ENCODE assay signal across 9 cellular contexts in the genomic region with DNA sequence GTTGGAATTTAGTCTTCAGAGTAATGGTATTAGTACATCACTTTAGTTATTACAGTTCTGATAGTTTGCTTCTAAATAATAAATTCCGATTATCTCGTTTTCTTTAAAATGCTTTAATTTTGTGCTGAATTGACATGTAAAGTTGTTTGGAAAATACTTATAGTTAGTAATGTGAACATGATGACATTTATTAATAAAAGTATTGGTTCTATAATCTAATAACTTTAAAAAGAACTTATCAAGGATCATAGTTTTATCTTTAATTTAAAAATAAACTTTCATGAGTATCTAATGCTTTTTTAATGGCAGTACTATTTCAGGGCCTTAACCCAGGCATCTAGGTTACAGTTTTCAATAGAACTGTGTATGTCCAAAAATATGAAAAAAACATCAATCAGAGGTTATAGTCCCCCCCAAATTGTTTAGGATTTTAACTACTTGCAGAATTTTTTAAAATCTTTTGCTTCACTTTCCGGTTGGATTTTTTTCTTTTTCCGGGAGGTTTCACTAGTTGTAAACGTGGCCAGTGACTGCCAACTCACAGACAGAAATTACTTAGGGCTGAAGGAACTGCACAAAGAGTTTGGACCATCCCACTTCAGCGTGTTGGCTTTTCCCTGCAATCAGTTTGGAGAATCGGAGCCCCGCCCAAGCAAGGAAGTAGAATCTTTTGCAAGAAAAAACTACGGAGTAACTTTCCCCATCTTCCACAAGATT. TPM values are rescaled to one million over a fixed set of nuclear protein-coding genes. Genes with fewer than 3 reads are reported as not detected.
A peak's percentile ranks its signal among the peaks of the same experiment; 100 is the strongest.
DNase-seq lines count a peak whose midpoint lies in the region; ATAC-seq, FAIRE-seq and TF ChIP-seq lines count a peak whose summit lies in the region.
"Had no signal": no experiment of that assay in that cellular context is flagged by ENCODE, and none has a peak within 500 bp of the region (broad histone marks: within the 10 kb centered on the region; RNA-seq: fewer than 3 reads in every experiment).

No MANE protein-coding gene starts in this region.

- no peak for TF ChIP-seq RAD21 in IMR-90 (IDR thresholded peaks at IDR 0.05; ENCODE audit: low read length)
- TF ChIP-seq RAD21 in HepG2 (CRISPR knock-in tag; IDR thresholded peaks at IDR 0.05), result no peak

- in situ Hi-C loops in IMR-90 (cut with MboI; ENCODE audit: low sequenced_read_pairs) (loop anchor here (25.0 kb wide), 1 partner anchor 423 kb away; no protein-coding TSS in a partner anchor), HepG2 (cut with HindIII; ENCODE audit: extremely low pct_ligation_motif_present, low pct_unique_long_range_greater_than_20kb) (loop anchor here (25.0 kb wide), 1 partner anchor 648 kb away; the partner anchor contains the start of gene SNX18)

- peak overlapping the region; percentile 51; the same call in 1 of the 2 replicates for H4K5ac ChIP-seq in IMR-90 (ENCODE audit: low read depth, low read length)

- H3K27me3 Mint-ChIP-seq in activated T-helper 2 cell treated with anti-CD3 and anti-CD28 coated beads, Interferon-gamma antibody, Interleukin-2, Interleukin-4, amounts not matched to agents 10 μg/mL and 5 μg/mL and 100 μg/mL, durations not matched to agents 14 hours and 24 hours and 36 hours (ENCODE audit: low read depth), result peaks cover 55% of the 10 kb centered on the region

- H2BK20ac ChIP-seq in IMR-90 (ENCODE audit: low read depth, low read length), result no peak overlapping the region

- H3K4me1 ChIP-seq in IMR-90 (ENCODE audit: control insufficient read depth, insufficient read depth, low read length) (peaks cover 4% of the 10 kb centered on the region), HepG2 (ENCODE audit: insufficient read depth, low read length) (no peaks in the 10 kb centered on the region), urinary bladder (ENCODE audit: insufficient read depth) (no peaks in the 10 kb centered on the region)

- H3K36me3 ChIP-seq in IMR-90 (ENCODE audit: control insufficient read depth, insufficient read depth, low read length) (peaks cover 13% of the 10 kb centered on the region), HepG2 (replicated peaks in 1 of 2; ENCODE audit: control insufficient read depth in 1 of 2, insufficient read depth in 2 of 2, low read length in 2 of 2) (no peaks in the 10 kb centered on the region), urinary bladder (ENCODE audit: insufficient read depth) (no peaks in the 10 kb centered on the region)

- FAIRE-seq in HepG2 (lab: Jason Lieb, UNC) (no peak), GM19239 (lab: Jason Lieb, UNC) (no peak)

- WGBS in IMR-90 (ENCODE audit: extremely low coverage in 2 of 2, insufficient read length in 1 of 2), 2 experiments, result no CpG with 5 or more reads among the region's 9 CpGs
- WGBS in HepG2 (ENCODE audit: low lambda C conversion rate), result 12% methylated on average over 9 of the region's 9 CpGs
- 4% methylated on average over 9 of the region's 9 CpGs for WGBS in urinary bladder

- TSS peak; percentile 24 for BruUV-seq in IMR-90 (replicated peaks; lab: Mats Ljungman, UMichigan)
- BruUV-seq in HepG2 (replicated peaks; lab: Mats Ljungman, UMichigan), result no TSS peak

- H2AK5ac ChIP-seq in IMR-90 (ENCODE audit: low read depth, low read length), result no peak overlapping the region

- no peak overlapping the region for H3K4me3 Mint-ChIP-seq in activated T-helper 2 cell treated with anti-CD3 and anti-CD28 coated beads, Interferon-gamma antibody, Interleukin-2, Interleukin-4, amounts not matched to agents 10 μg/mL and 5 μg/mL and 100 μg/mL, durations not matched to agents 14 hours and 24 hours and 36 hours (ENCODE audit: low read depth)

- H2BK15ac ChIP-seq in IMR-90 (ENCODE audit: low read depth, low read length), result no peak overlapping the region

- H3K4me1 Mint-ChIP-seq in activated T-helper 2 cell treated with anti-CD3 and anti-CD28 coated beads, Interferon-gamma antibody, Interleukin-2, Interleukin-4, amounts not matched to agents 10 μg/mL and 5 μg/mL and 100 μg/mL, durations not matched to agents 14 hours and 24 hours and 36 hours (ENCODE audit: low read depth), result peaks cover 5% of the 10 kb centered on the region

- peak overlapping the region; percentile 83; the same call in 1 of the 2 replicates for H2BK120ac ChIP-seq in IMR-90 (ENCODE audit: low read depth, low read length)

- H3K27ac Mint-ChIP-seq in activated T-helper 2 cell treated with anti-CD3 and anti-CD28 coated beads, Interferon-gamma antibody, Interleukin-2, Interleukin-4, amounts not matched to agents 10 μg/mL and 5 μg/mL and 100 μg/mL, durations not matched to agents 14 hours and 24 hours and 36 hours, result no peak overlapping the region

- dilution Hi-C loops in IMR-90 (cut with HindIII; ENCODE audit: low sequenced_read_pairs, unreplicated experiment), result no loop called here

- H3K14ac ChIP-seq in IMR-90 (replicated peaks; ENCODE audit: low read depth, low read length), result peak overlapping the region; percentile 95

- H3K56ac ChIP-seq in IMR-90 (ENCODE audit: extremely low read depth, insufficient read depth, low read length), result peak overlapping the region; percentile 99

- H4K8ac ChIP-seq in IMR-90 (ENCODE audit: low read depth in 2 of 2, low read length in 2 of 2), result peak overlapping the region; percentile 45 to 97; a peak in 3 of 4 replicates

- H3K4me2 ChIP-seq in IMR-90 (ENCODE audit: low read depth, low read length) (peak overlapping the region; percentile 94), HepG2 (ENCODE audit: low read depth, low read length) (peak overlapping the region; percentile 68; the same call in 1 of the 2 replicates)

- DNase-seq in IMR-90 (peak; percentile 98), coronary artery (ENCODE audit: low spot score) (peak; percentile 79), HepG2 (ENCODE audit: low spot score) (no peak), midbrain (lab: John Stamatoyannopoulos, UW) (no peak), activated T-cell treated with anti-CD3 and anti-CD28 coated beads for 4 hours (no peak), GM19239 (ENCODE audit: insufficient read length, low spot score) (no peak)
- DNase-seq in activated T-helper 2 cell treated with anti-CD3 and anti-CD28 coated beads, Interferon-gamma antibody, Interleukin-2, Interleukin-4, amounts not matched to agents 10 μg/mL and 5 μg/mL and 100 μg/mL, durations not matched to agents 14 hours and 24 hours and 36 hours (ENCODE audit: low spot score), result no peak
- DNase-seq: cerebellar nuclear complex had no signal

- peak overlapping the region; percentile 76 for H3K27ac ChIP-seq in IMR-90 (ENCODE audit: insufficient read depth, low read length)
- peak overlapping the region; percentile 39 to 74 for H3K27ac ChIP-seq in coronary artery
- no peak overlapping the region for H3K27ac ChIP-seq in HepG2 (ENCODE audit: extremely low read length, insufficient read depth, low read length)
- H3K27ac ChIP-seq in urinary bladder (ENCODE audit: low read depth), result no peak overlapping the region

- peak overlapping the region; percentile 97 for H3K9ac ChIP-seq in IMR-90 (ENCODE audit: low read depth, low read length)
- no peak overlapping the region for H3K9ac ChIP-seq in HepG2 (ENCODE audit: insufficient read depth, low read depth, low read length)

- H3K4ac ChIP-seq in IMR-90 (ENCODE audit: low read depth, low read length), result peak overlapping the region; percentile 93; the same call in 1 of the 2 replicates

- TF ChIP-seq EP300 in HepG2 (IDR thresholded peaks at IDR 0.05; ENCODE audit: low read depth in 2 of 2, low read length in 2 of 2) (no peak), HepG2 (CRISPR knock-in tag; IDR thresholded peaks at IDR 0.05; ENCODE audit: borderline replicate concordance) (no peak)

- H2AK9ac ChIP-seq in IMR-90 (replicated peaks; ENCODE audit: low read depth, low read length, poor library complexity), result no peak overlapping the region

- peaks cover 35% of the 10 kb centered on the region; the same call in 1 of the 2 replicates for H4K20me1 ChIP-seq in IMR-90 (ENCODE audit: insufficient read depth, low read length)
- H4K20me1 ChIP-seq in HepG2 (ENCODE audit: insufficient read depth, low read length), result no peaks in the 10 kb centered on the region

- intact Hi-C loops in IMR-90 (cut with micrococcal nuclease), result loop anchor here (1.0 kb wide), 1 partner anchor 254 kb away; no protein-coding TSS in a partner anchor
- intact Hi-C loops in HepG2 (cut with micrococcal nuclease; ENCODE audit: unreplicated experiment), result no loop called here
- intact Hi-C loops in activated T-helper 2 cell treated with anti-CD3 and anti-CD28 coated beads, Interferon-gamma antibody, Interleukin-2, Interleukin-4, amounts not matched to agents 10 μg/mL and 5 μg/mL and 100 μg/mL, durations not matched to agents 14 hours and 24 hours and 36 hours (cut with micrococcal nuclease), result no loop called here

- H2AFZ ChIP-seq in IMR-90 (replicated peaks; ENCODE audit: low read length, poor library complexity) (no peak overlapping the region), HepG2 (ENCODE audit: low read length) (no peak overlapping the region)

- H3K27me3 ChIP-seq in IMR-90 (ENCODE audit: control insufficient read depth, insufficient read depth, low read length), result no peaks in the 10 kb centered on the region
- peaks cover 0 to 11% of the 10 kb centered on the region in 2 experiments; a peak in 1 of 5 replicates for H3K27me3 ChIP-seq in HepG2 (ENCODE audit: control insufficient read depth in 1 of 2, insufficient read depth in 2 of 2, low read length in 2 of 2)

- H2BK5ac ChIP-seq in IMR-90 (ENCODE audit: low read depth, low read length, poor library complexity, severe bottlenecking), result peak overlapping the region; percentile 99

- H4K91ac ChIP-seq in IMR-90 (ENCODE audit: insufficient read depth, low read depth, low read length), result peak overlapping the region; percentile 92

- no peaks in the 10 kb centered on the region for H3K9me3 Mint-ChIP-seq in activated T-helper 2 cell treated with anti-CD3 and anti-CD28 coated beads, Interferon-gamma antibody, Interleukin-2, Interleukin-4, amounts not matched to agents 10 μg/mL and 5 μg/mL and 100 μg/mL, durations not matched to agents 14 hours and 24 hours and 36 hours

- no peak for TF ChIP-seq CTCF in IMR-90 (conservative IDR thresholded peaks at IDR 0.05; ENCODE audit: low read depth, low read length)
- TF ChIP-seq CTCF in coronary artery (IDR thresholded peaks at IDR 0.05), result no peak
- TF ChIP-seq CTCF in HepG2 (CRISPR knock-in tag; IDR thresholded peaks at IDR 0.05), result no peak

- TF ChIP-seq POLR2A in IMR-90 (IDR thresholded peaks at IDR 0.05; ENCODE audit: low read depth, low read length) (peak; percentile 97), HepG2 (IDR thresholded peaks at IDR 0.05; ENCODE audit: insufficient read depth in 1 of 2, low read depth in 2 of 2, low read length in 2 of 2) (no peak)

- peak overlapping the region; percentile 65 for H3K18ac ChIP-seq in IMR-90 (ENCODE audit: low read depth, low read length)

- ATAC-seq in IMR-90 (ENCODE audit: low read depth), result peak; percentile 80
- ATAC-seq in HepG2, result no peak

- H3K4me3 ChIP-seq in IMR-90 (ENCODE audit: insufficient read depth, low read depth, low read length) (peak overlapping the region; percentile 66), coronary artery (peak overlapping the region; percentile 65), HepG2 (replicated peaks in 1 of 3; ENCODE audit: insufficient read depth in 1 of 3, low read depth in 2 of 3, low read length in 3 of 3) (peak overlapping the region in 1 of 3 experiments; percentile 48; a peak in 1 of 6 replicates), urinary bladder (ENCODE audit: low read depth, low read length) (peak overlapping the region; percentile 22)

- no peaks in the 10 kb centered on the region for H3K79me2 ChIP-seq in HepG2 (ENCODE audit: insufficient read depth, low read length)

- H3K9me3 ChIP-seq in IMR-90 (ENCODE audit: control insufficient read depth, insufficient read depth, low read length) (no peaks in the 10 kb centered on the region), HepG2 (ENCODE audit: low read length) (no peaks in the 10 kb centered on the region)

- no peaks in the 10 kb centered on the region for H3K36me3 Mint-ChIP-seq in activated T-helper 2 cell treated with anti-CD3 and anti-CD28 coated beads, Interferon-gamma antibody, Interleukin-2, Interleukin-4, amounts not matched to agents 10 μg/mL and 5 μg/mL and 100 μg/mL, durations not matched to agents 14 hours and 24 hours and 36 hours (ENCODE audit: low read depth)

- CTCF ChIA-PET in IMR-90 (lab: Yijun Ruan, JAX), result interaction anchor here (0.7 to 1.6 kb wide), 13 partner anchors 11 to 644 kb away, joined by 3 to 23 read pairs (median 4); no protein-coding TSS in a partner anchor
- CTCF ChIA-PET in HepG2 (lab: Yijun Ruan, JAX; ENCODE audit: low intra/inter-chr PET ratio, low total read pairs), result interaction anchor here (1.3 to 1.5 kb wide), 2 partner anchors 255 to 257 kb away, joined by 3 to 6 read pairs; no protein-coding TSS in a partner anchor

- peak overlapping the region; percentile 91; the same call in 1 of the 2 replicates for H3K23ac ChIP-seq in IMR-90 (ENCODE audit: low read depth, low read length)

- peaks cover 3% of the 10 kb centered on the region; the same call in 1 of the 2 replicates for H3K9me1 ChIP-seq in IMR-90 (ENCODE audit: insufficient read depth, low read length)

- peaks cover 8 to 38% of the 10 kb centered on the region in 2 experiments; a peak in 2 of 4 replicates for H3K79me1 ChIP-seq in IMR-90 (ENCODE audit: low read depth in 1 of 2, low read length in 2 of 2)

- POLR2A ChIA-PET in IMR-90 (lab: Charles Lee; ENCODE audit: unreplicated experiment), result interaction anchor here (0.9 kb wide), 1 partner anchor 250 kb away, joined by 4 read pairs; no protein-coding TSS in a partner anchor
- POLR2A ChIA-PET in HepG2 (lab: Yijun Ruan, JAX), result no interaction called here

RNA-seq across cellular contexts. Expression of gene GPX8, which starts 0.7 kb away (rescaled TPM):
- total RNA-seq in IMR-90 (2012; rRNA removed) (166 and 201 TPM in 2 replicates), HepG2 (2016; rRNA removed; fragmentation: Illumina TruSeq; extraction: Trizol) (0.32 and 0.33 TPM in 2 replicates), urinary bladder (120 TPM)
- polyA plus RNA-seq in IMR-90 (2012; rRNA removed) (99.6 and 131 TPM in 2 replicates), HepG2 (2011; rRNA removed) (0.55 and 0.94 TPM in 2 replicates), urinary bladder (20.5 TPM)
- polyA plus RNA-seq in IMR-90 (2012; cell fraction: cytosol; rRNA removed), result 24.5 and 37.6 TPM in 2 replicates
- polyA plus RNA-seq in IMR-90 (2012; cell fraction: nucleus; rRNA removed; ENCODE audit: low replicate concordance), result 3.7 and 39.0 TPM in 2 replicates
- 0.09 TPM in 1 of 2 replicates, not detected in the other for total RNA-seq in HepG2 (2016; cell fraction: cytosol; rRNA removed; fragmentation: Illumina TruSeq; extraction: Trizol; ENCODE audit: low read depth)
- total RNA-seq in HepG2 (2016; cell fraction: insoluble cytoplasmic fraction; rRNA removed; fragmentation: Illumina TruSeq; extraction: Trizol), result 0.30 and 0.41 TPM in 2 replicates
- 0.28 and 0.69 TPM in 2 replicates for total RNA-seq in HepG2 (2016; cell fraction: membrane; rRNA removed; fragmentation: Illumina TruSeq; extraction: Trizol)
- total RNA-seq in HepG2 (2016; cell fraction: nucleus; rRNA removed; fragmentation: Illumina TruSeq; extraction: Trizol), result 0.56 TPM in 1 of 2 replicates, not detected in the other
- polyA plus RNA-seq in HepG2 (2011; cell fraction: cytosol; rRNA removed), result 0.21 and 0.35 TPM in 2 replicates
- polyA plus RNA-seq in HepG2 (2011; cell fraction: nucleus; rRNA removed), result 0.05 and 0.26 TPM in 2 replicates
- polyA plus RNA-seq in HepG2 (2012), result 0.59 and 1.5 TPM in 2 replicates
- polyA plus RNA-seq in HepG2 (2016; cell fraction: cytosol; fragmentation: Illumina TruSeq; extraction: Trizol; ENCODE audit: low read depth), result 0.14 TPM in 1 of 2 replicates, not detected in the other
- 0.34 and 0.61 TPM in 2 replicates for polyA plus RNA-seq in HepG2 (2016; cell fraction: insoluble cytoplasmic fraction; fragmentation: Illumina TruSeq; extraction: Trizol; ENCODE audit: low read depth)
- polyA plus RNA-seq in HepG2 (2016; cell fraction: membrane; fragmentation: Illumina TruSeq; extraction: Trizol; ENCODE audit: low read depth), result 0.31 TPM in 1 of 2 replicates, not detected in the other
- 0.79 and 0.97 TPM in 2 replicates for polyA plus RNA-seq in HepG2 (2016; cell fraction: nucleus; fragmentation: Illumina TruSeq; extraction: Trizol; ENCODE audit: insufficient read depth, low read depth)
- polyA minus RNA-seq in HepG2 (2011; rRNA and poly(A)+ RNA removed; ENCODE audit: low replicate concordance), result 0.42 and 10.6 TPM in 2 replicates
- 0.18 and 0.20 TPM in 2 replicates for polyA minus RNA-seq in HepG2 (2011; cell fraction: cytosol; rRNA and poly(A)+ RNA removed)
- 0.64 and 0.75 TPM in 2 replicates for polyA minus RNA-seq in HepG2 (2011; cell fraction: nucleus; rRNA and poly(A)+ RNA removed)
- not detected in 2 replicates for total RNA-seq in activated T-helper 2 cell treated with anti-CD3 and anti-CD28 coated beads, Interferon-gamma antibody, Interleukin-2, Interleukin-4, amounts not matched to agents 10 μg/mL and 5 μg/mL and 100 μg/mL, durations not matched to agents 14 hours and 24 hours and 36 hours

RNA-seq across cellular contexts. Expression of gene CDC20B, which starts 12.3 kb away (rescaled TPM):
- total RNA-seq in IMR-90 (2012; rRNA removed), result not detected in 2 replicates
- not detected in 2 replicates for polyA plus RNA-seq in IMR-90 (2012; rRNA removed)
- not detected in 2 replicates for polyA plus RNA-seq in IMR-90 (2012; cell fraction: cytosol; rRNA removed)
- polyA plus RNA-seq in IMR-90 (2012; cell fraction: nucleus; rRNA removed; ENCODE audit: low replicate concordance), result 0.05 TPM in 1 of 2 replicates, not detected in the other
- not detected in 2 replicates for total RNA-seq in HepG2 (2016; rRNA removed; fragmentation: Illumina TruSeq; extraction: Trizol)
- not detected in 2 replicates for total RNA-seq in HepG2 (2016; cell fraction: cytosol; rRNA removed; fragmentation: Illumina TruSeq; extraction: Trizol; ENCODE audit: low read depth)
- total RNA-seq in HepG2 (2016; cell fraction: insoluble cytoplasmic fraction; rRNA removed; fragmentation: Illumina TruSeq; extraction: Trizol), result not detected in 2 replicates
- total RNA-seq in HepG2 (2016; cell fraction: membrane; rRNA removed; fragmentation: Illumina TruSeq; extraction: Trizol), result not detected in 2 replicates
- total RNA-seq in HepG2 (2016; cell fraction: nucleus; rRNA removed; fragmentation: Illumina TruSeq; extraction: Trizol), result not detected in 2 replicates
- not detected in 2 replicates for polyA plus RNA-seq in HepG2 (2011; rRNA removed)
- not detected in 2 replicates for polyA plus RNA-seq in HepG2 (2011; cell fraction: cytosol; rRNA removed)
- not detected in 2 replicates for polyA plus RNA-seq in HepG2 (2011; cell fraction: nucleus; rRNA removed)
- not detected in 2 replicates for polyA plus RNA-seq in HepG2 (2012)
- polyA plus RNA-seq in HepG2 (2016; cell fraction: cytosol; fragmentation: Illumina TruSeq; extraction: Trizol; ENCODE audit: low read depth), result not detected in 2 replicates
- polyA plus RNA-seq in HepG2 (2016; cell fraction: insoluble cytoplasmic fraction; fragmentation: Illumina TruSeq; extraction: Trizol; ENCODE audit: low read depth), result not detected in 2 replicates
- not detected in 2 replicates for polyA plus RNA-seq in HepG2 (2016; cell fraction: membrane; fragmentation: Illumina TruSeq; extraction: Trizol; ENCODE audit: low read depth)
- polyA plus RNA-seq in HepG2 (2016; cell fraction: nucleus; fragmentation: Illumina TruSeq; extraction: Trizol; ENCODE audit: insufficient read depth, low read depth), result not detected in 2 replicates
- polyA minus RNA-seq in HepG2 (2011; rRNA and poly(A)+ RNA removed; ENCODE audit: low replicate concordance), result not detected in 2 replicates
- polyA minus RNA-seq in HepG2 (2011; cell fraction: cytosol; rRNA and poly(A)+ RNA removed), result not detected in 2 replicates
- polyA minus RNA-seq in HepG2 (2011; cell fraction: nucleus; rRNA and poly(A)+ RNA removed), result not detected in 2 replicates
- total RNA-seq in urinary bladder, result not detected
- polyA plus RNA-seq in urinary bladder, result not detected
- total RNA-seq in activated T-helper 2 cell treated with anti-CD3 and anti-CD28 coated beads, Interferon-gamma antibody, Interleukin-2, Interleukin-4, amounts not matched to agents 10 μg/mL and 5 μg/mL and 100 μg/mL, durations not matched to agents 14 hours and 24 hours and 36 hours, result 0.18 TPM in 1 of 2 replicates, not detected in the other

RNA-seq across cellular contexts. Expression of gene GZMA, which starts 58.2 kb away (rescaled TPM):
- total RNA-seq in IMR-90 (2012; rRNA removed) (not detected in 2 replicates), HepG2 (2016; rRNA removed; fragmentation: Illumina TruSeq; extraction: Trizol) (not detected in 2 replicates), urinary bladder (1.4 TPM)
- polyA plus RNA-seq in IMR-90 (2012; rRNA removed) (not detected in 2 replicates), HepG2 (2011; rRNA removed) (not detected in 2 replicates), urinary bladder (1.7 TPM)
- not detected in 2 replicates for polyA plus RNA-seq in IMR-90 (2012; cell fraction: cytosol; rRNA removed)
- not detected in 2 replicates for polyA plus RNA-seq in IMR-90 (2012; cell fraction: nucleus; rRNA removed; ENCODE audit: low replicate concordance)
- not detected in 2 replicates for total RNA-seq in HepG2 (2016; cell fraction: cytosol; rRNA removed; fragmentation: Illumina TruSeq; extraction: Trizol; ENCODE audit: low read depth)
- total RNA-seq in HepG2 (2016; cell fraction: insoluble cytoplasmic fraction; rRNA removed; fragmentation: Illumina TruSeq; extraction: Trizol), result not detected in 2 replicates
- total RNA-seq in HepG2 (2016; cell fraction: membrane; rRNA removed; fragmentation: Illumina TruSeq; extraction: Trizol), result not detected in 2 replicates
- total RNA-seq in HepG2 (2016; cell fraction: nucleus; rRNA removed; fragmentation: Illumina TruSeq; extraction: Trizol), result not detected in 2 replicates
- not detected in 2 replicates for polyA plus RNA-seq in HepG2 (2011; cell fraction: cytosol; rRNA removed)
- not detected in 2 replicates for polyA plus RNA-seq in HepG2 (2011; cell fraction: nucleus; rRNA removed)
- not detected in 2 replicates for polyA plus RNA-seq in HepG2 (2012)
- not detected in 2 replicates for polyA plus RNA-seq in HepG2 (2016; cell fraction: cytosol; fragmentation: Illumina TruSeq; extraction: Trizol; ENCODE audit: low read depth)
- polyA plus RNA-seq in HepG2 (2016; cell fraction: insoluble cytoplasmic fraction; fragmentation: Illumina TruSeq; extraction: Trizol; ENCODE audit: low read depth), result not detected in 2 replicates
- not detected in 2 replicates for polyA plus RNA-seq in HepG2 (2016; cell fraction: membrane; fragmentation: Illumina TruSeq; extraction: Trizol; ENCODE audit: low read depth)
- polyA plus RNA-seq in HepG2 (2016; cell fraction: nucleus; fragmentation: Illumina TruSeq; extraction: Trizol; ENCODE audit: insufficient read depth, low read depth), result not detected in 2 replicates
- polyA minus RNA-seq in HepG2 (2011; rRNA and poly(A)+ RNA removed; ENCODE audit: low replicate concordance), result not detected in 2 replicates
- not detected in 2 replicates for polyA minus RNA-seq in HepG2 (2011; cell fraction: cytosol; rRNA and poly(A)+ RNA removed)
- polyA minus RNA-seq in HepG2 (2011; cell fraction: nucleus; rRNA and poly(A)+ RNA removed), result not detected in 2 replicates
- 95.1 and 96.9 TPM in 2 replicates for total RNA-seq in activated T-helper 2 cell treated with anti-CD3 and anti-CD28 coated beads, Interferon-gamma antibody, Interleukin-2, Interleukin-4, amounts not matched to agents 10 μg/mL and 5 μg/mL and 100 μg/mL, durations not matched to agents 14 hours and 24 hours and 36 hours

Comparison
In these comparisons a context has a peak if more than half of its experiments do, and no peak if none do; other contexts are left out.
1. DNase-seq: peak in IMR-90 (single experiment) and coronary artery (single experiment); none in HepG2 (single experiment), midbrain (single experiment), activated T-helper 2 cell treated with anti-CD3 and anti-CD28 coated beads, Interferon-gamma antibody, Interleukin-2, Interleukin-4, amounts not matched to agents 10 μg/mL and 5 μg/mL and 100 μg/mL, durations not matched to agents 14 hours and 24 hours and 36 hours (single experiment), activated T-cell treated with anti-CD3 and anti-CD28 coated beads for 4 hours (single experiment) and GM19239 (single experiment).
2. H3K27ac ChIP-seq: peak in IMR-90 (single experiment) and coronary artery (2 of 2); none in HepG2 (single experiment) and urinary bladder (single experiment).
3. RNA of gene GPX8, which starts 0.7 kb away (total RNA-seq): 166 to 201 TPM in IMR-90 and 120 TPM in urinary bladder (single experiment); 0.09 to 0.69 TPM in HepG2 and not detected in activated T-helper 2 cell treated with anti-CD3 and anti-CD28 coated beads, Interferon-gamma antibody, Interleukin-2, Interleukin-4, amounts not matched to agents 10 μg/mL and 5 μg/mL and 100 μg/mL, durations not matched to agents 14 hours and 24 hours and 36 hours; every median in the first group is over 10 times any median in the second.
4. RNA of gene GZMA, which starts 58.2 kb away (total RNA-seq): 95.1 to 96.9 TPM in activated T-helper 2 cell treated with anti-CD3 and anti-CD28 coated beads, Interferon-gamma antibody, Interleukin-2, Interleukin-4, amounts not matched to agents 10 μg/mL and 5 μg/mL and 100 μg/mL, durations not matched to agents 14 hours and 24 hours and 36 hours; 1.4 TPM in urinary bladder (single experiment), not detected in IMR-90 and not detected in HepG2; every median in the first group is over 10 times any median in the second.